In genomic region chr10:649798-650690, GRCh38 we compare ENCODE assay signal across 9 cellular contexts. TPM values are rescaled to one million over a fixed set of nuclear protein-coding genes. Genes with fewer than 3 reads are reported as not detected.
DNase-seq lines count a peak whose midpoint lies in the region; ATAC-seq and TF ChIP-seq lines count a peak whose summit lies in the region.
"Had no signal": no experiment of that assay in that cellular context is flagged by ENCODE, and none has a peak within 500 bp of the region (broad histone marks: within the 10 kb centered on the region; RNA-seq: fewer than 3 reads in every experiment).

No MANE protein-coding gene starts in this region.

- DNase-seq in WTC11 (ENCODE audit: low spot score) = no peak
- DNase-seq in kidney epithelial cell (ENCODE audit: low read depth) = peak; percentile 44
- DNase-seq in activated CD4-positive, alpha-beta T cell treated with anti-CD3 and anti-CD28 coated beads, Interleukin-2, amount 50 U/mL, for 48 hours = no peak
- no peak for DNase-seq in foreskin melanocyte
- no peak for DNase-seq in NCI-H1694 (lab: John Stamatoyannopoulos, UW)
- no peak for DNase-seq in D341Med (ENCODE audit: low spot score)
- DNase-seq: activated CD4-positive, alpha-beta T cell treated with anti-CD3 and anti-CD28 coated beads, Interleukin-2, amount 10 ng/mL, durations not matched to agents 24 days and 14 days had no signal

- no peaks in the 10 kb centered on the region for H3K27me3 Mint-ChIP-seq in WTC11 (ENCODE audit: low read depth)
- H3K27me3 Mint-ChIP-seq: activated CD4-positive, alpha-beta T cell treated with anti-CD3 and anti-CD28 coated beads, Interleukin-2, amount 10 ng/mL, durations not matched to agents 24 days and 14 days had no signal

- H3K9me3 ChIP-seq in HUES64 (ENCODE audit: insufficient read depth, low read depth, low read length) (no peaks in the 10 kb centered on the region), stomach smooth muscle (ENCODE audit: control insufficient read depth in 2 of 2, low read length in 2 of 2) (peaks cover 0 to 12% of the 10 kb centered on the region in 2 donors)

- H3K36me3 ChIP-seq in HUES64 (ENCODE audit: insufficient read depth, low read length) = no peaks in the 10 kb centered on the region
- no peaks in the 10 kb centered on the region for H3K36me3 ChIP-seq in kidney epithelial cell (ENCODE audit: control insufficient read depth, insufficient read depth, low read length)
- H3K36me3 ChIP-seq in stomach smooth muscle (ENCODE audit: control insufficient read depth in 2 of 2, insufficient read depth in 2 of 2, low read length in 2 of 2) = peaks cover 0 to under 1% of the 10 kb centered on the region in 2 donors

- no peak for ATAC-seq in WTC11

- peaks cover 6% of the 10 kb centered on the region; the same call in 1 of the 2 replicates for H3K4me1 ChIP-seq in HUES64 (ENCODE audit: insufficient read depth, low read length)
- peaks cover 39% of the 10 kb centered on the region for H3K4me1 ChIP-seq in stomach smooth muscle (ENCODE audit: control insufficient read depth, insufficient read depth, low read length)

- peaks cover 18% of the 10 kb centered on the region for H3K4me1 Mint-ChIP-seq in WTC11
- H3K4me1 Mint-ChIP-seq: activated CD4-positive, alpha-beta T cell treated with anti-CD3 and anti-CD28 coated beads, Interleukin-2, amount 10 ng/mL, durations not matched to agents 24 days and 14 days had no signal

- CTCF ChIA-PET in WTC11 (lab: Charles Lee) = no interaction called here

- H3K9me3 Mint-ChIP-seq in WTC11 = peaks cover 8% of the 10 kb centered on the region; the same call in 1 of the 2 replicates
- H3K9me3 Mint-ChIP-seq: activated CD4-positive, alpha-beta T cell treated with anti-CD3 and anti-CD28 coated beads, Interleukin-2, amount 10 ng/mL, durations not matched to agents 24 days and 14 days had no signal

- no peak for TF ChIP-seq CTCF in WTC11 (IDR thresholded peaks at IDR 0.05)
- TF ChIP-seq CTCF in kidney epithelial cell (IDR thresholded peaks at IDR 0.05; ENCODE audit: insufficient read depth, low read length, poor library complexity, severe bottlenecking) = no peak

- no peaks in the 10 kb centered on the region for H3K27me3 ChIP-seq in HUES64 (ENCODE audit: insufficient read depth, low read length)
- H3K27me3 ChIP-seq in kidney epithelial cell (ENCODE audit: control insufficient read depth, insufficient read depth, low read length) = no peaks in the 10 kb centered on the region
- H3K27me3 ChIP-seq in stomach smooth muscle (ENCODE audit: control insufficient read depth in 1 of 2, insufficient read depth in 2 of 2, low read length in 2 of 2) = no peaks in the 10 kb centered on the region

- no peak overlapping the region for H3K4me3 Mint-ChIP-seq in WTC11
- H3K4me3 Mint-ChIP-seq: activated CD4-positive, alpha-beta T cell treated with anti-CD3 and anti-CD28 coated beads, Interleukin-2, amount 10 ng/mL, durations not matched to agents 24 days and 14 days had no signal

- no peak overlapping the region; the same call in 1 of the 2 replicates for H3K27ac Mint-ChIP-seq in WTC11
- H3K27ac Mint-ChIP-seq: activated CD4-positive, alpha-beta T cell treated with anti-CD3 and anti-CD28 coated beads, Interleukin-2, amount 10 ng/mL, durations not matched to agents 24 days and 14 days had no signal

- H3K27ac ChIP-seq in HUES64 (ENCODE audit: low read depth, low read length) (peak overlapping the region; percentile 23; the same call in 1 of the 2 replicates), stomach smooth muscle (ENCODE audit: low read length) (peak overlapping the region; percentile 96)

- H3K9ac ChIP-seq in HUES64 (ENCODE audit: low read depth, low read length) (no peak overlapping the region), stomach smooth muscle (ENCODE audit: low read length in 2 of 2) (peak overlapping the region; percentile 30 to 87)

- 90% methylated on average over 33 of the region's 33 CpGs for WGBS in HUES64

- H3K4me3 ChIP-seq in HUES64 (ENCODE audit: low read length) (no peak overlapping the region), kidney epithelial cell (ENCODE audit: low read depth, low read length) (no peak overlapping the region), stomach smooth muscle (ENCODE audit: low read length in 2 of 2) (peak overlapping the region; percentile 67 to 74)

- 0 out of 2 replicates have a peak, but pooled peaks cover under 1% of the 10 kb centered on the region for H3K36me3 Mint-ChIP-seq in WTC11

- POLR2A ChIA-PET in WTC11 (lab: Charles Lee) = interaction anchor here (1.3 kb wide), 1 partner anchor 12 kb away, joined by 5 read pairs; no protein-coding TSS in a partner anchor

TF ChIP-seq in WTC11, 78 proteins besides CTCF, POLR2A, EP300 and RAD21:
- no peak for TF ChIP-seq ZNF416 (CRISPR knock-in tag; IDR thresholded peaks at IDR 0.05)
- peak; percentile 19; the same call in 1 of the 2 replicates for TF ChIP-seq GABPB1 (CRISPR knock-in tag; IDR thresholded peaks at IDR 0.05)

RNA-seq across cellular contexts. Expression of gene DIP2C, which starts 39.4 kb away (rescaled TPM):
- polyA plus RNA-seq in HUES64 (2013, experiment 1 of 2) = 4.4 TPM
- polyA plus RNA-seq in HUES64 (2013, experiment 2 of 2) = 5.8 TPM
- 10.9 to 11.0 TPM (median 11.0 TPM) in 3 replicates for total RNA-seq in WTC11 (2021)
- 19.2 and 20.4 TPM in 2 replicates for total RNA-seq in kidney epithelial cell

Comparison
In these comparisons a context has a peak if more than half of its experiments do, and no peak if none do; other contexts are left out.
1. H3K4me3 ChIP-seq: peak in stomach smooth muscle (2 of 2); none in HUES64 (single experiment) and kidney epithelial cell (single experiment).